Comparison of ENCODE assay signal across 1 cellular context in the genomic region with DNA sequence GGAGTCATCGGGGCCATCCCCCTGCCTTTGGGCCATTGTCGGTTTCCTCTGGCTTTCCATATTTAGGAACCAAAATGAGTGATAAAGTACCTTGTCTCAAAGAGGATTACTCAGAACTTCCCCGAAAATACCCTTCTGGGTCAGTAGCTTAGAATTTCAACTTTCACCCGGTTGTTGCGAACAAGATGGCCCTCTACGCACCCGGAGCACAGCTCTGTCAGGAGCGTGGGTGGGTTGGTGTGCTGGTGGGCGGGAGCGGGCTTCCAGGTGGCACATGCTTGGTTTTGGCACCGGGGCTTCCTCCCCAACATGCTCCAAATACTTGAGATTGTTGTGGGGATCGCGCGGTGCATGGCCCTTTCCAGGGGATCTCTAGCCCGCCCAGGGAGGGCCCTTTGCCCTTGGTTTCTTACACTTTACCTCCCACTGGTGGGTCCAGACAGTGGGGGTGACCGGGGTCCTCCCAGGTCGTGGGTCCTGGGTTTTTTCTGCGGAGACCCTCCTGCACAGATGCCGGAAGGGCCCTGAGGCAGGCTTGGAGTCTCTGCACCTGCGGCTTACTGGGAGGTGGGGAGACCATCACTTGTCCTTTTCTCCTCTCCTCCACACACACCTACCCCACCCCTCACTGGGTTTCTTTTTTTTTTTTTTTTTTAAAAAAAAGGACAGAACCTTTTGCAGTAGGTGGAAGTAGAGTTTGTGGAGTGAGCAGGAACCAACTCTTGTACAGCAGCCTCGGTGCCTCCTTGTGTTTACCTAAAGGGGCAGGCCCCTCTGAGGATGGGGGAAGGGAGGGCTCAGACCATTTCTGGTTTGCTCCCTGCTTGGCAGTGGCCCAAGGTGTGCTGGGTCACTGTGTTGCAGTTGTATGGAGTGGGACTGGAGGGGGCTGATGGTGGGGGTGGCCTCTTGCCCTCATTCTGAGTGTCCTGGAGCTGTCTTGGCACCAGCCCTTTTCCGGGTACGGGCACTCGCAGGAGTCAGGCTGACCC.
A peak's percentile ranks its signal among the peaks of the same experiment; 100 is the strongest.
TF ChIP-seq lines count a peak whose summit lies in the region.

No MANE protein-coding gene starts in this region.

TF ChIP-seq in HepG2, 621 proteins besides CTCF, POLR2A, EP300 and RAD21 (continued from another document and continues in another):
- TF ChIP-seq, protein P1, sequence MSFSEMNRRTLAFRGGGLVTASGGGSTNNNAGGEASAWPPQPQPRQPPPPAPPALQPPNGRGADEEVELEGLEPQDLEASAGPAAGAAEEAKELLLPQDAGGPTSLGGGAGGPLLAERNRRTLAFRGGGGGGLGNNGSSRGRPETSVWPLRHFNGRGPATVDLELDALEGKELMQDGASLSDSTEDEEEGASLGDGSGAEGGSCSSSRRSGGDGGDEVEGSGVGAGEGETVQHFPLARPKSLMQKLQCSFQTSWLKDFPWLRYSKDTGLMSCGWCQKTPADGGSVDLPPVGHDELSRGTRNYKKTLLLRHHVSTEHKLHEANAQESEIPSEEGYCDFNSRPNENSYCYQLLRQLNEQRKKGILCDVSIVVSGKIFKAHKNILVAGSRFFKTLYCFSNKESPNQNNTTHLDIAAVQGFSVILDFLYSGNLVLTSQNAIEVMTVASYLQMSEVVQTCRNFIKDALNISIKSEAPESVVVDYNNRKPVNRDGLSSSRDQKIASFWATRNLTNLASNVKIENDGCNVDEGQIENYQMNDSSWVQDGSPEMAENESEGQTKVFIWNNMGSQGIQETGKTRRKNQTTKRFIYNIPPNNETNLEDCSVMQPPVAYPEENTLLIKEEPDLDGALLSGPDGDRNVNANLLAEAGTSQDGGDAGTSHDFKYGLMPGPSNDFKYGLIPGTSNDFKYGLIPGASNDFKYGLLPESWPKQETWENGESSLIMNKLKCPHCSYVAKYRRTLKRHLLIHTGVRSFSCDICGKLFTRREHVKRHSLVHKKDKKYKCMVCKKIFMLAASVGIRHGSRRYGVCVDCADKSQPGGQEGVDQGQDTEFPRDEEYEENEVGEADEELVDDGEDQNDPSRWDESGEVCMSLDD (CRISPR knock-in tag; IDR thresholded peaks at IDR 0.05; ENCODE audit: borderline replicate concordance): no peak
- TF ChIP-seq SALL2 (CRISPR knock-in tag; IDR thresholded peaks at IDR 0.05): peak; percentile 14; the same call in 1 of the 2 replicates
- TF ChIP-seq TGIF2 (CRISPR knock-in tag; IDR thresholded peaks at IDR 0.05): peak; percentile 69; the same call in 1 of the 2 replicates
- TF ChIP-seq ZNF629 (CRISPR knock-in tag; conservative IDR thresholded peaks at IDR 0.05): no peak; the same call in 1 of the 2 replicates
- TF ChIP-seq, protein P2, sequence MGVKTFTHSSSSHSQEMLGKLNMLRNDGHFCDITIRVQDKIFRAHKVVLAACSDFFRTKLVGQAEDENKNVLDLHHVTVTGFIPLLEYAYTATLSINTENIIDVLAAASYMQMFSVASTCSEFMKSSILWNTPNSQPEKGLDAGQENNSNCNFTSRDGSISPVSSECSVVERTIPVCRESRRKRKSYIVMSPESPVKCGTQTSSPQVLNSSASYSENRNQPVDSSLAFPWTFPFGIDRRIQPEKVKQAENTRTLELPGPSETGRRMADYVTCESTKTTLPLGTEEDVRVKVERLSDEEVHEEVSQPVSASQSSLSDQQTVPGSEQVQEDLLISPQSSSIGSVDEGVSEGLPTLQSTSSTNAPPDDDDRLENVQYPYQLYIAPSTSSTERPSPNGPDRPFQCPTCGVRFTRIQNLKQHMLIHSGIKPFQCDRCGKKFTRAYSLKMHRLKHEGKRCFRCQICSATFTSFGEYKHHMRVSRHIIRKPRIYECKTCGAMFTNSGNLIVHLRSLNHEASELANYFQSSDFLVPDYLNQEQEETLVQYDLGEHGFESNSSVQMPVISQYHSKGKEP (CRISPR knock-in tag; IDR thresholded peaks at IDR 0.05): no peak
- TF ChIP-seq, protein P3, sequence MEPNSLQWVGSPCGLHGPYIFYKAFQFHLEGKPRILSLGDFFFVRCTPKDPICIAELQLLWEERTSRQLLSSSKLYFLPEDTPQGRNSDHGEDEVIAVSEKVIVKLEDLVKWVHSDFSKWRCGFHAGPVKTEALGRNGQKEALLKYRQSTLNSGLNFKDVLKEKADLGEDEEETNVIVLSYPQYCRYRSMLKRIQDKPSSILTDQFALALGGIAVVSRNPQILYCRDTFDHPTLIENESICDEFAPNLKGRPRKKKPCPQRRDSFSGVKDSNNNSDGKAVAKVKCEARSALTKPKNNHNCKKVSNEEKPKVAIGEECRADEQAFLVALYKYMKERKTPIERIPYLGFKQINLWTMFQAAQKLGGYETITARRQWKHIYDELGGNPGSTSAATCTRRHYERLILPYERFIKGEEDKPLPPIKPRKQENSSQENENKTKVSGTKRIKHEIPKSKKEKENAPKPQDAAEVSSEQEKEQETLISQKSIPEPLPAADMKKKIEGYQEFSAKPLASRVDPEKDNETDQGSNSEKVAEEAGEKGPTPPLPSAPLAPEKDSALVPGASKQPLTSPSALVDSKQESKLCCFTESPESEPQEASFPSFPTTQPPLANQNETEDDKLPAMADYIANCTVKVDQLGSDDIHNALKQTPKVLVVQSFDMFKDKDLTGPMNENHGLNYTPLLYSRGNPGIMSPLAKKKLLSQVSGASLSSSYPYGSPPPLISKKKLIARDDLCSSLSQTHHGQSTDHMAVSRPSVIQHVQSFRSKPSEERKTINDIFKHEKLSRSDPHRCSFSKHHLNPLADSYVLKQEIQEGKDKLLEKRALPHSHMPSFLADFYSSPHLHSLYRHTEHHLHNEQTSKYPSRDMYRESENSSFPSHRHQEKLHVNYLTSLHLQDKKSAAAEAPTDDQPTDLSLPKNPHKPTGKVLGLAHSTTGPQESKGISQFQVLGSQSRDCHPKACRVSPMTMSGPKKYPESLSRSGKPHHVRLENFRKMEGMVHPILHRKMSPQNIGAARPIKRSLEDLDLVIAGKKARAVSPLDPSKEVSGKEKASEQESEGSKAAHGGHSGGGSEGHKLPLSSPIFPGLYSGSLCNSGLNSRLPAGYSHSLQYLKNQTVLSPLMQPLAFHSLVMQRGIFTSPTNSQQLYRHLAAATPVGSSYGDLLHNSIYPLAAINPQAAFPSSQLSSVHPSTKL (CRISPR knock-in tag; IDR thresholded peaks at IDR 0.05): peak; percentile 78
- TF ChIP-seq TOPORS (CRISPR knock-in tag; IDR thresholded peaks at IDR 0.05): no peak
- TF ChIP-seq, protein P4, sequence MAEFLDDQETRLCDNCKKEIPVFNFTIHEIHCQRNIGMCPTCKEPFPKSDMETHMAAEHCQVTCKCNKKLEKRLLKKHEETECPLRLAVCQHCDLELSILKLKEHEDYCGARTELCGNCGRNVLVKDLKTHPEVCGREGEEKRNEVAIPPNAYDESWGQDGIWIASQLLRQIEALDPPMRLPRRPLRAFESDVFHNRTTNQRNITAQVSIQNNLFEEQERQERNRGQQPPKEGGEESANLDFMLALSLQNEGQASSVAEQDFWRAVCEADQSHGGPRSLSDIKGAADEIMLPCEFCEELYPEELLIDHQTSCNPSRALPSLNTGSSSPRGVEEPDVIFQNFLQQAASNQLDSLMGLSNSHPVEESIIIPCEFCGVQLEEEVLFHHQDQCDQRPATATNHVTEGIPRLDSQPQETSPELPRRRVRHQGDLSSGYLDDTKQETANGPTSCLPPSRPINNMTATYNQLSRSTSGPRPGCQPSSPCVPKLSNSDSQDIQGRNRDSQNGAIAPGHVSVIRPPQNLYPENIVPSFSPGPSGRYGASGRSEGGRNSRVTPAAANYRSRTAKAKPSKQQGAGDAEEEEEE (CRISPR knock-in tag; IDR thresholded peaks at IDR 0.05; ENCODE audit: borderline replicate concordance): peak; percentile 61; the same call in 1 of the 2 replicates
- TF ChIP-seq NFKBIZ (CRISPR knock-in tag; IDR thresholded peaks at IDR 0.05): peak; percentile 46; the same call in 1 of the 2 replicates
- no peak for TF ChIP-seq ZNF569 (CRISPR knock-in tag; IDR thresholded peaks at IDR 0.05; ENCODE audit: borderline replicate concordance)
- TF ChIP-seq ZNF737 (CRISPR knock-in tag; IDR thresholded peaks at IDR 0.05; ENCODE audit: borderline replicate concordance): no peak
- TF ChIP-seq CBX2 (IDR thresholded peaks at IDR 0.05; ENCODE audit: low read depth, low read length): no peak
- TF ChIP-seq CBX2 (CRISPR knock-in tag; IDR thresholded peaks at IDR 0.05; ENCODE audit: low read depth): no peak
- TF ChIP-seq, protein P5, sequence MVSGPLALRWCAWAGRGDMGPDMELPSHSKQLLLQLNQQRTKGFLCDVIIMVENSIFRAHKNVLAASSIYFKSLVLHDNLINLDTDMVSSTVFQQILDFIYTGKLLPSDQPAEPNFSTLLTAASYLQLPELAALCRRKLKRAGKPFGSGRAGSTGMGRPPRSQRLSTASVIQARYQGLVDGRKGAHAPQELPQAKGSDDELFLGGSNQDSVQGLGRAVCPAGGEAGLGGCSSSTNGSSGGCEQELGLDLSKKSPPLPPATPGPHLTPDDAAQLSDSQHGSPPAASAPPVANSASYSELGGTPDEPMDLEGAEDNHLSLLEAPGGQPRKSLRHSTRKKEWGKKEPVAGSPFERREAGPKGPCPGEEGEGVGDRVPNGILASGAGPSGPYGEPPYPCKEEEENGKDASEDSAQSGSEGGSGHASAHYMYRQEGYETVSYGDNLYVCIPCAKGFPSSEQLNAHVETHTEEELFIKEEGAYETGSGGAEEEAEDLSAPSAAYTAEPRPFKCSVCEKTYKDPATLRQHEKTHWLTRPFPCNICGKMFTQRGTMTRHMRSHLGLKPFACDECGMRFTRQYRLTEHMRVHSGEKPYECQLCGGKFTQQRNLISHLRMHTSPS (CRISPR knock-in tag; IDR thresholded peaks at IDR 0.05; ENCODE audit: low read depth): peak; percentile 69
- TF ChIP-seq PRMT3 (CRISPR knock-in tag; IDR thresholded peaks at IDR 0.05; ENCODE audit: borderline replicate concordance, low read depth): no peak
- no peak for TF ChIP-seq ZNF577 (CRISPR knock-in tag; IDR thresholded peaks at IDR 0.05; ENCODE audit: borderline replicate concordance, low read depth)
- no peak; the same call in 1 of the 2 replicates for TF ChIP-seq ZNF772 (CRISPR knock-in tag; IDR thresholded peaks at IDR 0.05)
- TF ChIP-seq, protein P6, sequence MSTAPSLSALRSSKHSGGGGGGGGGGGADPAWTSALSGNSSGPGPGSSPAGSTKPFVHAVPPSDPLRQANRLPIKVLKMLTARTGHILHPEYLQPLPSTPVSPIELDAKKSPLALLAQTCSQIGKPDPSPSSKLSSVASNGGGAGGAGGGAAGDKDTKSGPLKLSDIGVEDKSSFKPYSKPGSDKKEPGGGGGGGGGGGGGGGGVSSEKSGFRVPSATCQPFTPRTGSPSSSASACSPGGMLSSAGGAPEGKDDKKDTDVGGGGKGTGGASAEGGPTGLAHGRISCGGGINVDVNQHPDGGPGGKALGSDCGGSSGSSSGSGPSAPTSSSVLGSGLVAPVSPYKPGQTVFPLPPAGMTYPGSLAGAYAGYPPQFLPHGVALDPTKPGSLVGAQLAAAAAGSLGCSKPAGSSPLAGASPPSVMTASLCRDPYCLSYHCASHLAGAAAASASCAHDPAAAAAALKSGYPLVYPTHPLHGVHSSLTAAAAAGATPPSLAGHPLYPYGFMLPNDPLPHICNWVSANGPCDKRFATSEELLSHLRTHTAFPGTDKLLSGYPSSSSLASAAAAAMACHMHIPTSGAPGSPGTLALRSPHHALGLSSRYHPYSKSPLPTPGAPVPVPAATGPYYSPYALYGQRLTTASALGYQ (CRISPR knock-in tag; IDR thresholded peaks at IDR 0.05): peak; percentile 3; the same call in 1 of the 2 replicates
- no peak for TF ChIP-seq XBP1 (CRISPR knock-in tag; IDR thresholded peaks at IDR 0.05)
- no peak for TF ChIP-seq ZC3H13 (CRISPR knock-in tag; IDR thresholded peaks at IDR 0.05)
- no peak for TF ChIP-seq MIER2 (CRISPR knock-in tag; IDR thresholded peaks at IDR 0.05)
- TF ChIP-seq ZNF44 (CRISPR knock-in tag; IDR thresholded peaks at IDR 0.05): no peak
- no peak for TF ChIP-seq SRY (CRISPR knock-in tag; IDR thresholded peaks at IDR 0.05)
- no peak for TF ChIP-seq SNAI1 (CRISPR knock-in tag; IDR thresholded peaks at IDR 0.05; ENCODE audit: borderline replicate concordance)
- TF ChIP-seq ZNF292 (CRISPR knock-in tag; IDR thresholded peaks at IDR 0.05; ENCODE audit: borderline replicate concordance, low read depth): 0 out of 2 replicates have a peak, but pooled peaks have one; percentile 20
- TF ChIP-seq, protein P7, sequence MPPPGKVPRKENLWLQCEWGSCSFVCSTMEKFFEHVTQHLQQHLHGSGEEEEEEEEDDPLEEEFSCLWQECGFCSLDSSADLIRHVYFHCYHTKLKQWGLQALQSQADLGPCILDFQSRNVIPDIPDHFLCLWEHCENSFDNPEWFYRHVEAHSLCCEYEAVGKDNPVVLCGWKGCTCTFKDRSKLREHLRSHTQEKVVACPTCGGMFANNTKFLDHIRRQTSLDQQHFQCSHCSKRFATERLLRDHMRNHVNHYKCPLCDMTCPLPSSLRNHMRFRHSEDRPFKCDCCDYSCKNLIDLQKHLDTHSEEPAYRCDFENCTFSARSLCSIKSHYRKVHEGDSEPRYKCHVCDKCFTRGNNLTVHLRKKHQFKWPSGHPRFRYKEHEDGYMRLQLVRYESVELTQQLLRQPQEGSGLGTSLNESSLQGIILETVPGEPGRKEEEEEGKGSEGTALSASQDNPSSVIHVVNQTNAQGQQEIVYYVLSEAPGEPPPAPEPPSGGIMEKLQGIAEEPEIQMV (CRISPR knock-in tag; IDR thresholded peaks at IDR 0.05; ENCODE audit: low read depth): 0 out of 2 replicates have a peak, but pooled peaks have one; percentile 10
- TF ChIP-seq SIX4 (CRISPR knock-in tag; IDR thresholded peaks at IDR 0.05): peak; percentile 40; the same call in 1 of the 2 replicates
- TF ChIP-seq, protein P8, sequence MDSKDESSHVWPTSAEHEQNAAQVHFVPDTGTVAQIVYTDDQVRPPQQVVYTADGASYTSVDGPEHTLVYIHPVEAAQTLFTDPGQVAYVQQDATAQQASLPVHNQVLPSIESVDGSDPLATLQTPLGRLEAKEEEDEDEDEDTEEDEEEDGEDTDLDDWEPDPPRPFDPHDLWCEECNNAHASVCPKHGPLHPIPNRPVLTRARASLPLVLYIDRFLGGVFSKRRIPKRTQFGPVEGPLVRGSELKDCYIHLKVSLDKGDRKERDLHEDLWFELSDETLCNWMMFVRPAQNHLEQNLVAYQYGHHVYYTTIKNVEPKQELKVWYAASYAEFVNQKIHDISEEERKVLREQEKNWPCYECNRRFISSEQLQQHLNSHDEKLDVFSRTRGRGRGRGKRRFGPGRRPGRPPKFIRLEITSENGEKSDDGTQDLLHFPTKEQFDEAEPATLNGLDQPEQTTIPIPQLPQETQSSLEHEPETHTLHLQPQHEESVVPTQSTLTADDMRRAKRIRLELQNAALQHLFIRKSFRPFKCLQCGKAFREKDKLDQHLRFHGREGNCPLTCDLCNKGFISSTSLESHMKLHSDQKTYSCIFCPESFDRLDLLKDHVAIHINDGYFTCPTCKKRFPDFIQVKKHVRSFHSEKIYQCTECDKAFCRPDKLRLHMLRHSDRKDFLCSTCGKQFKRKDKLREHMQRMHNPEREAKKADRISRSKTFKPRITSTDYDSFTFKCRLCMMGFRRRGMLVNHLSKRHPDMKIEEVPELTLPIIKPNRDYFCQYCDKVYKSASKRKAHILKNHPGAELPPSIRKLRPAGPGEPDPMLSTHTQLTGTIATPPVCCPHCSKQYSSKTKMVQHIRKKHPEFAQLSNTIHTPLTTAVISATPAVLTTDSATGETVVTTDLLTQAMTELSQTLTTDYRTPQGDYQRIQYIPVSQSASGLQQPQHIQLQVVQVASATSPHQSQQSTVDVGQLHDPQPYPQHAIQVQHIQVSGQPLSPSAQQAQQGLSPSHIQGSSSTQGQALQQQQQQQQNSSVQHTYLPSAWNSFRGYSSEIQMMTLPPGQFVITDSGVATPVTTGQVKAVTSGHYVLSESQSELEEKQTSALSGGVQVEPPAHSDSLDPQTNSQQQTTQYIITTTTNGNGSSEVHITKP (CRISPR knock-in tag; IDR thresholded peaks at IDR 0.05; ENCODE audit: low read depth): peak; percentile 76
- TF ChIP-seq TSC22D2 (CRISPR knock-in tag; IDR thresholded peaks at IDR 0.05; ENCODE audit: borderline replicate concordance): no peak
- no peak for TF ChIP-seq ZFP82 (CRISPR knock-in tag; IDR thresholded peaks at IDR 0.05; ENCODE audit: borderline replicate concordance)
- TF ChIP-seq RARG (CRISPR knock-in tag; IDR thresholded peaks at IDR 0.05; ENCODE audit: low read depth): no peak
